In genomic region chr3:111967651-111968274, GRCh38 we compare ENCODE assay signal across 9 cellular contexts. TPM values are rescaled to one million over a fixed set of nuclear protein-coding genes. Genes with fewer than 3 reads are reported as not detected.
DNase-seq lines count a peak whose midpoint lies in the region; ATAC-seq and TF ChIP-seq lines count a peak whose summit lies in the region.
"Had no signal": no experiment of that assay in that cellular context is flagged by ENCODE, and none has a peak within 500 bp of the region (broad histone marks: within the 10 kb centered on the region; RNA-seq: fewer than 3 reads in every experiment).

No MANE protein-coding gene starts in this region.

- peaks cover 7% of the 10 kb centered on the region for H3K36me3 ChIP-seq in lower lobe of right lung

- H3K27me3 Mint-ChIP-seq in CD14-positive monocyte (ENCODE audit: low read depth in 3 of 3): peaks cover 0 to 2% (median 1%) of the 10 kb centered on the region in 3 donors
- H3K27me3 Mint-ChIP-seq in activated CD4-positive, alpha-beta T cell treated with anti-CD3 and anti-CD28 coated beads, Interleukin-2, amount 10 ng/mL, durations not matched to agents 24 days and 14 days: peaks cover 1% of the 10 kb centered on the region

- no peaks in the 10 kb centered on the region for H3K27me3 ChIP-seq in lower lobe of right lung (ENCODE audit: low read depth)

- H3K4me1 ChIP-seq in lower lobe of right lung: peaks cover 18% of the 10 kb centered on the region

- intact Hi-C loops in CD14-positive monocyte (cut with micrococcal nuclease) (loop anchor here (2.0 to 10.0 kb wide), 2 partner anchors 73 to 251 kb away; no protein-coding TSS in a partner anchor), lower lobe of right lung (cut with DNase I) (loop anchor here (10.0 kb wide), 1 partner anchor 253 kb away; no protein-coding TSS in a partner anchor)
- intact Hi-C loops in activated CD4-positive, alpha-beta T cell treated with anti-CD3 and anti-CD28 coated beads, Interleukin-2, amount 10 ng/mL, durations not matched to agents 24 days and 14 days (cut with micrococcal nuclease): loop anchor here (1.0 to 2.0 kb wide), 4 partner anchors 45 to 299 kb away; no protein-coding TSS in a partner anchor

- H3K9me3 ChIP-seq in lower lobe of right lung: no peaks in the 10 kb centered on the region

- no peak overlapping the region for H3K27ac Mint-ChIP-seq in CD14-positive monocyte
- H3K27ac Mint-ChIP-seq in activated CD4-positive, alpha-beta T cell treated with anti-CD3 and anti-CD28 coated beads, Interleukin-2, amount 10 ng/mL, durations not matched to agents 24 days and 14 days: no peak overlapping the region
- H3K27ac Mint-ChIP-seq: T-helper 1 cell treated with Interleukin-12 subunit alpha and Interleukin-12 subunit beta and Interleukin-4 antibody, amounts not matched to agents 30 μg/mL and 1 μg/mL, for 36 hours had no signal

- TF ChIP-seq CTCF in CD14-positive monocyte (IDR thresholded peaks at IDR 0.05) (peak; percentile 93), lower lobe of right lung (IDR thresholded peaks at IDR 0.05) (peak; percentile 90)

- H3K4me3 Mint-ChIP-seq in CD14-positive monocyte: peak overlapping the region in 1 of 2 donors; percentile 52
- H3K4me3 Mint-ChIP-seq in activated CD4-positive, alpha-beta T cell treated with anti-CD3 and anti-CD28 coated beads, Interleukin-2, amount 10 ng/mL, durations not matched to agents 24 days and 14 days: no peak overlapping the region
- H3K4me3 Mint-ChIP-seq: T-helper 1 cell treated with Interleukin-12 subunit alpha and Interleukin-12 subunit beta and Interleukin-4 antibody, amounts not matched to agents 30 μg/mL and 1 μg/mL, for 36 hours had no signal

- H3K4me1 Mint-ChIP-seq in CD14-positive monocyte: peaks cover 8% of the 10 kb centered on the region
- peaks cover 15% of the 10 kb centered on the region for H3K4me1 Mint-ChIP-seq in activated CD4-positive, alpha-beta T cell treated with anti-CD3 and anti-CD28 coated beads, Interleukin-2, amount 10 ng/mL, durations not matched to agents 24 days and 14 days

- ATAC-seq in GM19372 (IDR thresholded peaks at IDR 0.05; ENCODE audit: low read depth, unreplicated experiment): peak; percentile 93
- ATAC-seq in HG03460 (IDR thresholded peaks at IDR 0.05; ENCODE audit: unreplicated experiment): peak; percentile 97
- ATAC-seq in lower lobe of right lung: peak; percentile 94 to 95

- no peaks in the 10 kb centered on the region for H3K36me3 Mint-ChIP-seq in CD14-positive monocyte
- H3K36me3 Mint-ChIP-seq in activated CD4-positive, alpha-beta T cell treated with anti-CD3 and anti-CD28 coated beads, Interleukin-2, amount 10 ng/mL, durations not matched to agents 24 days and 14 days (ENCODE audit: low read depth): no peaks in the 10 kb centered on the region

- no peaks in the 10 kb centered on the region for H3K9me3 Mint-ChIP-seq in CD14-positive monocyte
- H3K9me3 Mint-ChIP-seq in activated CD4-positive, alpha-beta T cell treated with anti-CD3 and anti-CD28 coated beads, Interleukin-2, amount 10 ng/mL, durations not matched to agents 24 days and 14 days: no peaks in the 10 kb centered on the region
- H3K9me3 Mint-ChIP-seq: T-helper 1 cell treated with Interleukin-12 subunit alpha and Interleukin-12 subunit beta and Interleukin-4 antibody, amounts not matched to agents 30 μg/mL and 1 μg/mL, for 36 hours had no signal

- no peak overlapping the region for H3K27ac ChIP-seq in lower lobe of right lung

- H3K4me3 ChIP-seq in lower lobe of right lung: no peak overlapping the region

- DNase-seq in CD14-positive monocyte (ENCODE audit: low spot score): peak; percentile 64
- peak; percentile 26 for DNase-seq in NCI-H524 treated with DMSO at 0.1 percent for 48 hours (lab: John Stamatoyannopoulos, UW)
- peak; percentile 94 for DNase-seq in activated CD4-positive, alpha-beta T cell treated with anti-CD3 and anti-CD28 coated beads, Interleukin-2, amount 10 ng/mL, durations not matched to agents 24 days and 14 days
- peak; percentile 75 for DNase-seq in dedifferentiated amniotic fluid mesenchymal stem cell (ENCODE audit: extremely low spot score)
- DNase-seq in lower lobe of right lung: peak; percentile 74
- DNase-seq in stimulated activated CD4-positive, alpha-beta T cell treated with anti-CD3 and anti-CD28 coated beads, TNF-alpha, amount 100 ng/mL, for 48 hours (ENCODE audit: low read depth in 3 of 3): peak; percentile 61 to 78 (median 75)

RNA-seq across cellular contexts. Expression of gene ABHD10, which starts 11.1 kb away (rescaled TPM):
- 10 to 100 TPM; 15.2 to 22.3 TPM for polyA plus RNA-seq in CD14-positive monocyte
- 39.5 TPM in 2 replicates for total RNA-seq in activated CD4-positive, alpha-beta T cell treated with anti-CD3 and anti-CD28 coated beads, Interleukin-2, amount 10 ng/mL, durations not matched to agents 24 days and 14 days
- 29.3 TPM for total RNA-seq in lower lobe of right lung

RNA-seq across cellular contexts. Expression of gene TAGLN3, which starts 31.0 kb away (rescaled TPM):
- polyA plus RNA-seq in CD14-positive monocyte: not detected
- 0.33 and 0.44 TPM in 2 replicates for total RNA-seq in activated CD4-positive, alpha-beta T cell treated with anti-CD3 and anti-CD28 coated beads, Interleukin-2, amount 10 ng/mL, durations not matched to agents 24 days and 14 days
- total RNA-seq in lower lobe of right lung: 0.44 TPM

Comparison
In these comparisons a context has a peak if more than half of its experiments do, and no peak if none do; other contexts are left out.
1. DNase-seq: peak in every context shown above with its lines; median percentile 94 in activated CD4-positive, alpha-beta T cell treated with anti-CD3 and anti-CD28 coated beads, Interleukin-2, amount 10 ng/mL, durations not matched to agents 24 days and 14 days; 75 in dedifferentiated amniotic fluid mesenchymal stem cell; 75 in stimulated activated CD4-positive, alpha-beta T cell treated with anti-CD3 and anti-CD28 coated beads, TNF-alpha, amount 100 ng/mL, for 48 hours; 74 in lower lobe of right lung; 64 in CD14-positive monocyte; 26 in NCI-H524 treated with DMSO at 0.1 percent for 48 hours.